In genomic region chr15:94924971-94925593, GRCh38 we compare ENCODE assay signal across 20 cellular contexts.
A peak's percentile ranks its signal among the peaks of the same experiment; 100 is the strongest.
DNase-seq lines count a peak whose midpoint lies in the region; ATAC-seq, FAIRE-seq and TF ChIP-seq lines count a peak whose summit lies in the region.
"Had no signal": no experiment of that assay in that cellular context is flagged by ENCODE, and none has a peak within 500 bp of the region (broad histone marks: within the 10 kb centered on the region; RNA-seq: fewer than 3 reads in every experiment).

No MANE protein-coding gene starts in this region.

- ATAC-seq in Right ventricle myocardium superior (ENCODE audit: poor library complexity) (no peak), left ventricle myocardium superior (no peak), aorta (ENCODE audit: low FRiP score) (peak; percentile 42)
- no peak for ATAC-seq in naive thymus-derived CD4-positive, alpha-beta T cell

- H3K36me3 ChIP-seq in endothelial cell of umbilical vein (ENCODE audit: control insufficient read depth in 2 of 2, extremely low read depth in 1 of 2, insufficient read depth in 2 of 2, low read length in 2 of 2) (no peaks in the 10 kb centered on the region), aorta (ENCODE audit: control insufficient read depth in 1 of 2, insufficient read depth in 2 of 2, low read length in 1 of 2) (peaks cover 0 to 3% of the 10 kb centered on the region in 2 donors)
- H3K36me3 ChIP-seq in naive thymus-derived CD4-positive, alpha-beta T cell (ENCODE audit: control insufficient read depth in 2 of 3, insufficient read depth in 3 of 3, low read length in 3 of 3): no peaks in the 10 kb centered on the region
- H3K36me3 ChIP-seq: HAP-1 had no signal

- TF ChIP-seq POLR2A in endothelial cell of umbilical vein (IDR thresholded peaks at IDR 0.05; ENCODE audit: low read depth, low read length): no peak

- WGBS in aorta, 2 donors: 39 to 46% methylated on average over 9 of the region's 9 CpGs

- peak overlapping the region; percentile 4 to 26 (median 22) for H3K27ac Mint-ChIP-seq in nephron
- H3K27ac Mint-ChIP-seq in naive thymus-derived CD4-positive, alpha-beta T cell: no peak overlapping the region
- H3K27ac Mint-ChIP-seq: CD4-positive, alpha-beta memory T cell had no signal

- no peaks in the 10 kb centered on the region for H3K36me3 Mint-ChIP-seq in nephron (ENCODE audit: low read depth)
- H3K36me3 Mint-ChIP-seq in naive thymus-derived CD4-positive, alpha-beta T cell: no peaks in the 10 kb centered on the region
- H3K36me3 Mint-ChIP-seq: CD4-positive, alpha-beta memory T cell had no signal

- BruUV-seq in endothelial cell of umbilical vein (replicated peaks; lab: Mats Ljungman, UMichigan): no TSS peak

- H3K9me1 ChIP-seq in endothelial cell of umbilical vein (replicated peaks; ENCODE audit: control insufficient read depth, extremely low read depth, insufficient read depth, low read length): no peaks in the 10 kb centered on the region

- H3K4me3 ChIP-seq in endothelial cell of umbilical vein (replicated peaks in 1 of 3; ENCODE audit: insufficient read depth in 1 of 3, low read depth in 1 of 3, low read length in 3 of 3): no peak overlapping the region
- no peak overlapping the region for H3K4me3 ChIP-seq in aorta (ENCODE audit: low read length in 2 of 2)
- no peak overlapping the region for H3K4me3 ChIP-seq in naive thymus-derived CD4-positive, alpha-beta T cell (ENCODE audit: low read length)
- H3K4me3 ChIP-seq: HAP-1, PC-9 had no signal

- no peak for TF ChIP-seq CTCF in endothelial cell of umbilical vein (IDR thresholded peaks at IDR 0.05; ENCODE audit: extremely low read depth in 1 of 2, insufficient read depth in 1 of 2, low read depth in 1 of 2, low read length in 2 of 2)
- no peak for TF ChIP-seq CTCF in nephron (IDR thresholded peaks at IDR 0.05; ENCODE audit: unreplicated experiment in 3 of 3)

- dilution Hi-C loops in endothelial cell of umbilical vein (cut with MboI; ENCODE audit: extremely low pct_ligation_motif_present, low sequenced_read_pairs): no loop called here

- DNase-seq in Right ventricle myocardium superior (peak; percentile 44), left ventricle myocardium superior (no peak), endothelial cell of umbilical vein (ENCODE audit: low read depth, low spot score) (peak; percentile 43), aorta (peak; percentile 76 to 77), HEK293T (ENCODE audit: extremely low spot score) (no peak), NCI-H2107 treated with DMSO at 0.1 percent for 48 hours (lab: John Stamatoyannopoulos, UW; ENCODE audit: unreplicated experiment) (no peak)
- DNase-seq in naive thymus-derived CD4-positive, alpha-beta T cell: no peak
- DNase-seq: 8988T; Calu3; CD4-positive, alpha-beta memory T cell; DMS53; KBM-7; NCI-H1048; NCI-H1436 treated with DMSO at 0.1 percent for 48 hours; NCI-H2029 treated with DMSO at 0.1 percent for 48 hours; NCI-H510A treated with DMSO at 0.1 percent for 48 hours; NCI-H82; PC-9 had no signal

- no peak overlapping the region for H3K4me3 Mint-ChIP-seq in nephron
- no peak overlapping the region for H3K4me3 Mint-ChIP-seq in naive thymus-derived CD4-positive, alpha-beta T cell
- H3K4me3 Mint-ChIP-seq: CD4-positive, alpha-beta memory T cell had no signal

- no peak for FAIRE-seq in endothelial cell of umbilical vein (lab: Jason Lieb, UNC)

- H3K4me1 Mint-ChIP-seq in nephron: peaks cover 7% of the 10 kb centered on the region
- H3K4me1 Mint-ChIP-seq in naive thymus-derived CD4-positive, alpha-beta T cell: no peaks in the 10 kb centered on the region
- H3K4me1 Mint-ChIP-seq: CD4-positive, alpha-beta memory T cell had no signal

- no peak overlapping the region for H3K27ac ChIP-seq in endothelial cell of umbilical vein (ENCODE audit: insufficient read depth, low read depth, low read length)
- no peak overlapping the region for H3K27ac ChIP-seq in aorta (ENCODE audit: low read depth in 1 of 2, low read length in 2 of 2)
- no peak overlapping the region for H3K27ac ChIP-seq in naive thymus-derived CD4-positive, alpha-beta T cell (ENCODE audit: low read depth, low read length)
- H3K27ac ChIP-seq: PC-9 had no signal

- no peaks in the 10 kb centered on the region for H3K9me3 ChIP-seq in endothelial cell of umbilical vein (replicated peaks; ENCODE audit: control insufficient read depth, insufficient read depth, low read length)
- H3K9me3 ChIP-seq in aorta (ENCODE audit: control insufficient read depth, low read length): no peaks in the 10 kb centered on the region
- H3K9me3 ChIP-seq in naive thymus-derived CD4-positive, alpha-beta T cell (ENCODE audit: control insufficient read depth in 2 of 3, low read length in 3 of 3): no peaks in the 10 kb centered on the region
- H3K9me3 ChIP-seq: HAP-1 had no signal

- H3K9me3 Mint-ChIP-seq in nephron: no peaks in the 10 kb centered on the region
- H3K9me3 Mint-ChIP-seq in naive thymus-derived CD4-positive, alpha-beta T cell: peaks cover 0 to 8% (median 4%) of the 10 kb centered on the region in 11 donors

- H2AFZ ChIP-seq in endothelial cell of umbilical vein (ENCODE audit: low read depth, low read length): no peak overlapping the region
- H2AFZ ChIP-seq: PC-9 had no signal

- CTCF ChIA-PET in endothelial cell of umbilical vein (lab: Charles Lee): no interaction called here
- CTCF ChIA-PET in HEK293T (lab: Yijun Ruan, JAX): no interaction called here
- CTCF ChIA-PET in naive thymus-derived CD4-positive, alpha-beta T cell (lab: Charles Lee): no interaction called here

- no peaks in the 10 kb centered on the region for H3K4me1 ChIP-seq in endothelial cell of umbilical vein (ENCODE audit: control insufficient read depth, extremely low read depth, insufficient read depth, low read length)
- peaks cover 0 to 4% of the 10 kb centered on the region in 2 donors for H3K4me1 ChIP-seq in aorta (ENCODE audit: control insufficient read depth in 1 of 2, insufficient read depth in 2 of 2, low read length in 2 of 2)
- H3K4me1 ChIP-seq in naive thymus-derived CD4-positive, alpha-beta T cell (ENCODE audit: control insufficient read depth in 2 of 2, insufficient read depth in 2 of 2, low read length in 2 of 2): no peaks in the 10 kb centered on the region
- H3K4me1 ChIP-seq: HAP-1 had no signal

- H3K27me3 ChIP-seq in endothelial cell of umbilical vein (ENCODE audit: control insufficient read depth in 2 of 2, insufficient read depth in 2 of 2, low read length in 2 of 2): no peaks in the 10 kb centered on the region
- no peaks in the 10 kb centered on the region for H3K27me3 ChIP-seq in aorta (ENCODE audit: control insufficient read depth in 1 of 2, insufficient read depth in 2 of 2, low read length in 1 of 2)
- H3K27me3 ChIP-seq in naive thymus-derived CD4-positive, alpha-beta T cell (ENCODE audit: control insufficient read depth in 2 of 2, insufficient read depth in 2 of 2, low read length in 2 of 2): no peaks in the 10 kb centered on the region

- no peaks in the 10 kb centered on the region for H3K27me3 Mint-ChIP-seq in nephron (ENCODE audit: low read depth)
- H3K27me3 Mint-ChIP-seq in naive thymus-derived CD4-positive, alpha-beta T cell: peaks cover 0 to 16% (median 12%) of the 10 kb centered on the region in 5 donors
- H3K27me3 Mint-ChIP-seq: CD4-positive, alpha-beta memory T cell had no signal

- intact Hi-C loops in Right ventricle myocardium superior (cut with DNase I): no loop called here
- intact Hi-C loops in left ventricle myocardium superior (cut with micrococcal nuclease): no loop called here
- intact Hi-C loops in endothelial cell of umbilical vein (cut with micrococcal nuclease): no loop called here
- intact Hi-C loops in aorta (cut with DNase I): loop anchor here in 1 of 2 donors (5.0 to 10.0 kb wide), 2 partner anchors 80 to 1427 kb away; no protein-coding TSS in a partner anchor
- intact Hi-C loops in naive thymus-derived CD4-positive, alpha-beta T cell (cut with micrococcal nuclease): no loop called here

- POLR2A ChIA-PET in endothelial cell of umbilical vein (lab: Charles Lee) (no interaction called here), HEK293T (lab: Yijun Ruan, JAX) (no interaction called here)
- POLR2A ChIA-PET in naive thymus-derived CD4-positive, alpha-beta T cell (lab: Charles Lee): no interaction called here

- H4K20me1 ChIP-seq in endothelial cell of umbilical vein (replicated peaks; ENCODE audit: control insufficient read depth, extremely low read depth, insufficient read depth, low read length): no peaks in the 10 kb centered on the region

- H3K79me2 ChIP-seq in endothelial cell of umbilical vein (ENCODE audit: control insufficient read depth, insufficient read depth, low read length): no peaks in the 10 kb centered on the region

- no peak overlapping the region for H3K9ac ChIP-seq in endothelial cell of umbilical vein (replicated peaks; ENCODE audit: extremely low read depth, insufficient read depth, low read length)

- H3K4me2 ChIP-seq in endothelial cell of umbilical vein (ENCODE audit: insufficient read depth, low read length): no peak overlapping the region
- H3K4me2 ChIP-seq: PC-9 had no signal

TF ChIP-seq in endothelial cell of umbilical vein, 7 proteins besides CTCF, POLR2A, EP300 and RAD21 (continues in another document):
- TF ChIP-seq GATA2 (IDR thresholded peaks at IDR 0.05; ENCODE audit: insufficient read depth, insufficient read length, low read depth, low read length): no peak
- TF ChIP-seq MYC (IDR thresholded peaks at IDR 0.05; ENCODE audit: low read depth, low read length): no peak
- TF ChIP-seq MAX (IDR thresholded peaks at IDR 0.05; ENCODE audit: insufficient read depth, insufficient read length): no peak
- TF ChIP-seq POLR2AphosphoS5 (IDR thresholded peaks at IDR 0.05; ENCODE audit: insufficient read depth, low read depth, low read length): no peak
- TF ChIP-seq EZH2 (IDR thresholded peaks at IDR 0.05; ENCODE audit: borderline replicate concordance, low read depth, low read length, severe bottlenecking): no peak
- TF ChIP-seq JUN (IDR thresholded peaks at IDR 0.05; ENCODE audit: borderline replicate concordance, insufficient read depth, insufficient read length, low read depth): no peak

TF ChIP-seq in HEK293T, 16 proteins besides CTCF, POLR2A, EP300 and RAD21:
- TF ChIP-seq ELF4 (IDR thresholded peaks at IDR 0.05) (no peak), LEF1 (IDR thresholded peaks at IDR 0.05; ENCODE audit: borderline replicate concordance) (no peak), FOXM1 (IDR thresholded peaks at IDR 0.05; ENCODE audit: borderline replicate concordance) (no peak), FOXK2 (IDR thresholded peaks at IDR 0.05) (no peak), ZNF384 (IDR thresholded peaks at IDR 0.05) (no peak), SUZ12 (IDR thresholded peaks at IDR 0.05) (no peak), FOXA1 (IDR thresholded peaks at IDR 0.05) (no peak), HDGF (IDR thresholded peaks at IDR 0.05; ENCODE audit: borderline replicate concordance) (no peak), CTBP1 (IDR thresholded peaks at IDR 0.05; ENCODE audit: borderline replicate concordance) (no peak), SP1 (IDR thresholded peaks at IDR 0.05) (no peak)
TF ChIP-seq in HEK293T: peak in this region for 0.

Comparison
In these comparisons a context has a peak if more than half of its experiments do, and no peak if none do; other contexts are left out.
1. DNase-seq: peak in Right ventricle myocardium superior (single experiment), endothelial cell of umbilical vein (single experiment) and aorta (2 of 2); none in left ventricle myocardium superior (single experiment), HEK293T (single experiment), naive thymus-derived CD4-positive, alpha-beta T cell (0 of 9) and NCI-H2107 treated with DMSO at 0.1 percent for 48 hours (single experiment).
2. H3K27ac Mint-ChIP-seq: peak in nephron (3 of 3); none in naive thymus-derived CD4-positive, alpha-beta T cell (0 of 9).